ENCODE assay signal across 8 cellular contexts in the genomic region with DNA sequence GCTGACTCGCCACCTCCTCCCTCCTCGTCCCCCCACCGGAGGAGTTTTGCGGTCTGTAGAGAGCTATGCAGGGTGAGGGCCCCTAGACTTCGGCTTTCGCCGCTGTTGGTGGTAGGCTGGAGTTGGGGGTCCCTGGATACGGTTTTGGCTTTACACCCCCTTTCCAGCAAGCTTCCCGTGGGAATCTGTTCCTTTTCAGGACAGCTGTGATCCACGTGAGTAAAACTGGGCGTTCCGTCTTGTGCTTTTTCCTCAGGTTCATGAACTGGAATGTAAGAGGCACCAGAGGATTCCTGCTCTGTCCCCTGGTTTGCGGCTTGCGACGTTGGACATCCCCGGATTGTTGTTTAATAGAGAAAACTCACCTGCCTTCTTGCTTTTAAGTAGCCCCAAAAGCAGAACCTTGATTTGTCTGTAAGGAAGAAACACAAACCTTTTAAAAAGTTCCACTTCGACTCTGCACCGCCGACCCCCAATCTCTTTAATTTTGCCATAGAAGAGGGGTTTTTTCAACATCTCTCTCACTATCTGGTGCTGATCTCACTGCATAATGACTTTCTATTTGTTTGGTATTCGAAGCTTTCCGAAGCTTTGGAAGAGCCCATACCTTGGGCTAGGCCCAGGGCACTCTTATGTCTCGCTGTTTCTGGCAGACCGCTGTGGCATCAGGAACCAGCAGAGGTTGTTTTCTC. TPM values are rescaled to one million over a fixed set of nuclear protein-coding genes. Genes with fewer than 3 reads are reported as not detected.
DNase-seq lines count a peak whose midpoint lies in the region; ATAC-seq and TF ChIP-seq lines count a peak whose summit lies in the region.

No MANE protein-coding gene starts in this region.

- no peak for TF ChIP-seq POLR2A in adrenal gland (IDR thresholded peaks at IDR 0.05)

- peak; percentile 5 for DNase-seq in ACHN
- DNase-seq in LoVo (ENCODE audit: low spot score), result peak; percentile 31
- DNase-seq in adrenal gland, result peak in 3 of 7 donors; percentile 49 to 70 (median 52)
- no peak for DNase-seq in iPS DF 6.9 (ENCODE audit: low read depth, low spot score)
- DNase-seq in hippocampal formation (lab: John Stamatoyannopoulos, UW), result no peak

- intact Hi-C loops in adrenal gland (cut with DNase I), result no loop called here

- ATAC-seq in GM18498 (IDR thresholded peaks at IDR 0.05; ENCODE audit: unreplicated experiment), result peak; percentile 2
- no peak for ATAC-seq in activated CD4-positive, CD25-positive, alpha-beta regulatory T cell treated with anti-CD3 and anti-CD28 coated beads, Interleukin-2, amount 50 U/mL, for 24 hours

- H3K4me3 ChIP-seq in adrenal gland, result peak overlapping the region; percentile 31 to 80 (median 69)
- peak overlapping the region; percentile 71 for H3K4me3 ChIP-seq in iPS DF 6.9 (ENCODE audit: low read length)
- H3K4me3 ChIP-seq in skeletal muscle satellite cell (ENCODE audit: low read length), result peak overlapping the region; percentile 85

- H3K9me3 ChIP-seq in adrenal gland (replicated peaks in 1 of 3) (no peaks in the 10 kb centered on the region), iPS DF 6.9 (ENCODE audit: control insufficient read depth, insufficient read depth, low read length) (no peaks in the 10 kb centered on the region), skeletal muscle satellite cell (replicated peaks; ENCODE audit: low read length) (no peaks in the 10 kb centered on the region)

- 5 to 8% (median 7%) methylated on average over 23 of the region's 23 CpGs for WGBS in adrenal gland, 4 donors
- WGBS in iPS DF 6.9 (ENCODE audit: insufficient coverage, insufficient read length), result no CpG with 5 or more reads among the region's 23 CpGs

- in situ Hi-C loops in ACHN (cut with HindIII; ENCODE audit: low pct_ligation_motif_present, low pct_unique_long_range_greater_than_20kb, low sequenced_read_pairs), result no loop called here

- TF ChIP-seq CTCF in adrenal gland (IDR thresholded peaks at IDR 0.05), result no peak

- H3K36me3 ChIP-seq in adrenal gland (replicated peaks in 1 of 2), result peaks cover 0 to 3% of the 10 kb centered on the region in 2 donors
- H3K36me3 ChIP-seq in iPS DF 6.9 (ENCODE audit: control insufficient read depth, insufficient read depth, low read length), result no peaks in the 10 kb centered on the region
- peaks cover 3% of the 10 kb centered on the region for H3K36me3 ChIP-seq in skeletal muscle satellite cell (ENCODE audit: insufficient read depth, low read length)

- peak overlapping the region; percentile 92 to 97 (median 92) for H3K27ac ChIP-seq in adrenal gland
- no peak overlapping the region for H3K27ac ChIP-seq in iPS DF 6.9 (ENCODE audit: low read length)

- H3K27me3 ChIP-seq in adrenal gland (no peaks in the 10 kb centered on the region), iPS DF 6.9 (ENCODE audit: control insufficient read depth, insufficient read depth, low read length) (no peaks in the 10 kb centered on the region), skeletal muscle satellite cell (ENCODE audit: control insufficient read depth, insufficient read depth, low read length) (no peaks in the 10 kb centered on the region)

- peak overlapping the region; percentile 86 for H3K4me2 ChIP-seq in skeletal muscle satellite cell (ENCODE audit: low read length)

- peaks cover 0 to 15% of the 10 kb centered on the region in 2 donors for H3K4me1 ChIP-seq in adrenal gland (replicated peaks in 1 of 2)
- no peaks in the 10 kb centered on the region for H3K4me1 ChIP-seq in iPS DF 6.9 (ENCODE audit: control insufficient read depth, insufficient read depth, low read length)
- peaks cover 17% of the 10 kb centered on the region for H3K4me1 ChIP-seq in skeletal muscle satellite cell (ENCODE audit: control insufficient read depth, insufficient read depth, low read length)

- H3K9ac ChIP-seq in skeletal muscle satellite cell (ENCODE audit: low read depth, low read length), result peak overlapping the region; percentile 92

RNA-seq across cellular contexts. Expression of a gene that starts 0.5 kb away (rescaled TPM):
- total RNA-seq in adrenal gland, result 10 to 100 TPM; 20.0 to 39.7 (median 31.6) TPM
- 10 to 100 TPM in 2 of 3 donors, 1 to 10 TPM in 1; 3.9 to 52.2 (median 11.9) TPM for polyA plus RNA-seq in adrenal gland
- total RNA-seq in skeletal muscle satellite cell (2012; rRNA removed), result 26.0 and 27.1 TPM in 2 replicates

RNA-seq across cellular contexts. Expression of a gene that starts 1.1 kb away (rescaled TPM):
- 10 to 100 TPM; 15.6 to 70.5 (median 31.3) TPM for total RNA-seq in adrenal gland
- 10 to 100 TPM; 14.4 to 38.3 (median 31.2) TPM for polyA plus RNA-seq in adrenal gland
- 35.0 and 40.4 TPM in 2 replicates for total RNA-seq in skeletal muscle satellite cell (2012; rRNA removed)

Comparison
In these comparisons a context has a peak if more than half of its experiments do, and no peak if none do; other contexts are left out.
1. DNase-seq: peak in ACHN (single experiment) and LoVo (single experiment); none in iPS DF 6.9 (single experiment) and hippocampal formation (0 of 2).
2. Peak in every context shown above with its lines, with median percentiles within 50 percentile points of each other: H3K4me3 ChIP-seq.